8 cellular contexts compared by ENCODE assay signal in genomic region chr14:105526781-105527380, GRCh38. TPM values are rescaled to one million over a fixed set of nuclear protein-coding genes. Genes with fewer than 3 reads are reported as not detected.
A peak's percentile ranks its signal among the peaks of the same experiment; 100 is the strongest.
DNase-seq lines count a peak whose midpoint lies in the region; ATAC-seq, FAIRE-seq and TF ChIP-seq lines count a peak whose summit lies in the region.

No MANE protein-coding gene starts in this region.

- H3K9me3 Mint-ChIP-seq in neural progenitor cell: no peaks in the 10 kb centered on the region

- H3K27me3 ChIP-seq in BJ (ENCODE audit: control insufficient read depth, insufficient read depth, low read length) (no peaks in the 10 kb centered on the region), MG63 (no peaks in the 10 kb centered on the region), neural progenitor cell (peaks cover 71% of the 10 kb centered on the region)
- H3K27me3 ChIP-seq in effector memory CD4-positive, alpha-beta T cell (replicated peaks; ENCODE audit: control insufficient read depth, insufficient read depth, low read length, poor library complexity, severe bottlenecking): peaks cover 2% of the 10 kb centered on the region

- no peaks in the 10 kb centered on the region for H3K36me3 Mint-ChIP-seq in neural progenitor cell

- H3K36me3 ChIP-seq in BJ (ENCODE audit: control insufficient read depth, insufficient read depth, low read length) (no peaks in the 10 kb centered on the region; the same call in 1 of the 2 replicates), MG63 (no peaks in the 10 kb centered on the region), neural progenitor cell (no peaks in the 10 kb centered on the region)
- no peaks in the 10 kb centered on the region for H3K36me3 ChIP-seq in effector memory CD4-positive, alpha-beta T cell (ENCODE audit: control insufficient read depth, insufficient read depth, low read length)

- POLR2A ChIA-PET in BJ (lab: Charles Lee): no interaction called here

- DNase-seq in BJ (ENCODE audit: low read depth): no peak
- DNase-seq in MG63: no peak
- no peak for DNase-seq in effector memory CD4-positive, alpha-beta T cell
- DNase-seq in neural progenitor cell (ENCODE audit: low spot score): peak; percentile 22
- no peak for DNase-seq in NCI-H510A (lab: John Stamatoyannopoulos, UW)
- DNase-seq in D721Med (ENCODE audit: insufficient read length, low spot score): no peak

- H3K4me1 Mint-ChIP-seq in neural progenitor cell: peaks cover 2% of the 10 kb centered on the region

- H3K9ac ChIP-seq in neural progenitor cell: no peak overlapping the region

- no peak overlapping the region for H2AFZ ChIP-seq in neural progenitor cell (replicated peaks)

- no peaks in the 10 kb centered on the region for H4K20me1 ChIP-seq in neural progenitor cell (ENCODE audit: low read depth)

- H3K27ac Mint-ChIP-seq in neural progenitor cell: no peak overlapping the region

- TF ChIP-seq CTCF in BJ (IDR thresholded peaks at IDR 0.05; ENCODE audit: insufficient read depth, low read depth, low read length) (no peak), neural progenitor cell (IDR thresholded peaks at IDR 0.05) (no peak), D721Med (IDR thresholded peaks at IDR 0.05; ENCODE audit: insufficient read depth, missing control alignments) (no peak)

- peak overlapping the region; percentile 76 for H3K4me3 ChIP-seq in BJ (ENCODE audit: low read depth, low read length)
- peak overlapping the region; percentile 54 for H3K4me3 ChIP-seq in MG63
- H3K4me3 ChIP-seq in effector memory CD4-positive, alpha-beta T cell (ENCODE audit: insufficient read depth, low read depth, low read length, poor library complexity, severe bottlenecking): peak overlapping the region; percentile 58
- H3K4me3 ChIP-seq in neural progenitor cell: peak overlapping the region; percentile 45

- peak overlapping the region; percentile 72 for H3K4me2 ChIP-seq in neural progenitor cell

- peaks cover 10% of the 10 kb centered on the region for H3K27me3 Mint-ChIP-seq in neural progenitor cell (ENCODE audit: insufficient read depth, low read depth)

- CTCF ChIA-PET in BJ (lab: Yijun Ruan, JAX): interaction anchor here (1.5 to 1.8 kb wide), 2 partner anchors 38 to 157 kb away, joined by 4 to 6 read pairs; no protein-coding TSS in a partner anchor

- H3K4me3 Mint-ChIP-seq in neural progenitor cell: peak overlapping the region; percentile 81

- peaks cover 37% of the 10 kb centered on the region for H3K4me1 ChIP-seq in effector memory CD4-positive, alpha-beta T cell (ENCODE audit: control insufficient read depth, insufficient read depth, low read length, poor library complexity, severe bottlenecking)
- no peaks in the 10 kb centered on the region for H3K4me1 ChIP-seq in neural progenitor cell

- H3K79me2 ChIP-seq in neural progenitor cell (ENCODE audit: low read depth): no peaks in the 10 kb centered on the region

- ATAC-seq in GM18498 (IDR thresholded peaks at IDR 0.05; ENCODE audit: unreplicated experiment): no peak
- no peak for ATAC-seq in HG03097 (IDR thresholded peaks at IDR 0.05; ENCODE audit: low FRiP score, unreplicated experiment)

- H3K9me3 ChIP-seq in MG63 (no peaks in the 10 kb centered on the region), neural progenitor cell (ENCODE audit: low read depth) (no peaks in the 10 kb centered on the region)
- H3K9me3 ChIP-seq in effector memory CD4-positive, alpha-beta T cell (ENCODE audit: control insufficient read depth, low read length): no peaks in the 10 kb centered on the region

- H3K27ac ChIP-seq in effector memory CD4-positive, alpha-beta T cell (ENCODE audit: insufficient read depth, low read length, poor library complexity, severe bottlenecking): no peak overlapping the region
- H3K27ac ChIP-seq in neural progenitor cell: no peak overlapping the region

- no peaks in the 10 kb centered on the region for H3F3A ChIP-seq in neural progenitor cell (ENCODE audit: low read depth)

- FAIRE-seq in D721Med (lab: Jason Lieb, UNC): no peak

RNA-seq across cellular contexts. Expression of gene TMEM121, which starts 0.5 kb away (rescaled TPM):
- polyA plus RNA-seq in BJ (2011; rRNA removed): 4.0 and 4.6 TPM in 2 replicates
- 1.0 and 1.2 TPM in 2 replicates for polyA minus RNA-seq in BJ (2011; rRNA and poly(A)+ RNA removed)
- 7.1 and 17.0 TPM in 2 replicates for total RNA-seq in MG63 (2014; rRNA removed; shearing (Covaris generic); ENCODE audit: low replicate concordance)
- 0.90 and 3.6 TPM in 2 replicates for total RNA-seq in neural progenitor cell (ENCODE audit: low replicate concordance)

RNA-seq across cellular contexts. Expression of gene TEDC1, which starts 35.8 kb away (rescaled TPM):
- 3.3 and 6.4 TPM in 2 replicates for polyA plus RNA-seq in BJ (2011; rRNA removed)
- polyA minus RNA-seq in BJ (2011; rRNA and poly(A)+ RNA removed): 1.3 and 2.2 TPM in 2 replicates
- total RNA-seq in MG63 (2014; rRNA removed; shearing (Covaris generic); ENCODE audit: low replicate concordance): 29.3 and 58.1 TPM in 2 replicates
- total RNA-seq in neural progenitor cell (ENCODE audit: low replicate concordance): 3.6 and 25.0 TPM in 2 replicates

RNA-seq across cellular contexts. Expression of gene CRIP1, which starts 40.2 kb away (rescaled TPM):
- 0.90 and 1.4 TPM in 2 replicates for polyA plus RNA-seq in BJ (2011; rRNA removed)
- polyA minus RNA-seq in BJ (2011; rRNA and poly(A)+ RNA removed): 3.1 and 3.9 TPM in 2 replicates
- 17.3 TPM in 1 of 2 replicates, not detected in the other for total RNA-seq in MG63 (2014; rRNA removed; shearing (Covaris generic); ENCODE audit: low replicate concordance)
- 2.6 TPM in 1 of 2 replicates, not detected in the other for total RNA-seq in neural progenitor cell (ENCODE audit: low replicate concordance)

RNA-seq across cellular contexts. Expression of gene CRIP2, which starts 52.3 kb away (rescaled TPM):
- 8.0 and 19.5 TPM in 2 replicates for polyA plus RNA-seq in BJ (2011; rRNA removed)
- polyA minus RNA-seq in BJ (2011; rRNA and poly(A)+ RNA removed): 3.0 and 5.3 TPM in 2 replicates
- 129 and 270 TPM in 2 replicates for total RNA-seq in MG63 (2014; rRNA removed; shearing (Covaris generic); ENCODE audit: low replicate concordance)
- total RNA-seq in neural progenitor cell (ENCODE audit: low replicate concordance): 0.30 and 3.5 TPM in 2 replicates
